ENCODE assay signal across 1 cellular context in genomic region chr2:240565267-240566202, GRCh38.
TF ChIP-seq lines count a peak whose summit lies in the region.

No MANE protein-coding gene starts in this region.

TF ChIP-seq in HepG2, 621 proteins besides CTCF, POLR2A, EP300 and RAD21 (continued from another document and continues in another):
- TF ChIP-seq HIC2 (CRISPR knock-in tag; IDR thresholded peaks at IDR 0.05; ENCODE audit: low read depth) (peak; percentile 73), LRRFIP1 (CRISPR knock-in tag; conservative IDR thresholded peaks at IDR 0.05) (no peak), ZNF644 (CRISPR knock-in tag; IDR thresholded peaks at IDR 0.05; ENCODE audit: low read depth) (0 out of 2 replicates have a peak, but pooled peaks have one; percentile 20), MEIS1 (CRISPR knock-in tag; IDR thresholded peaks at IDR 0.05; ENCODE audit: borderline replicate concordance) (no peak), GRHL1 (CRISPR knock-in tag; conservative IDR thresholded peaks at IDR 0.05) (no peak), RARA (CRISPR knock-in tag; IDR thresholded peaks at IDR 0.05) (peak; percentile 95), KAT2B (IDR thresholded peaks at IDR 0.05; ENCODE audit: borderline replicate concordance, low read depth, low read length) (no peak), ZC3H4 (CRISPR knock-in tag; IDR thresholded peaks at IDR 0.05; ENCODE audit: borderline replicate concordance) (0 out of 2 replicates have a peak, but pooled peaks have one; percentile 67), GFI1 (CRISPR knock-in tag; IDR thresholded peaks at IDR 0.05; ENCODE audit: borderline replicate concordance) (0 out of 2 replicates have a peak, but pooled peaks have one; percentile 35), CEBPG (CRISPR knock-in tag; IDR thresholded peaks at IDR 0.05) (peak; percentile 68; the same call in 1 of the 2 replicates), RNF2 (conservative IDR thresholded peaks at IDR 0.05; ENCODE audit: low read depth) (no peak), HNRNPLL (IDR thresholded peaks at IDR 0.05; ENCODE audit: low read depth, low read length, poor library complexity, severe bottlenecking) (no peak), ZNF333 (CRISPR knock-in tag; IDR thresholded peaks at IDR 0.05; ENCODE audit: borderline replicate concordance) (peak; percentile 77; the same call in 1 of the 2 replicates), ZNF383 (CRISPR knock-in tag; IDR thresholded peaks at IDR 0.05; ENCODE audit: borderline replicate concordance) (peak; percentile 75; the same call in 1 of the 2 replicates), ZNF550 (CRISPR knock-in tag; IDR thresholded peaks at IDR 0.05; ENCODE audit: borderline replicate concordance) (no peak), POLR2G (IDR thresholded peaks at IDR 0.05; ENCODE audit: low read depth, low read length) (peak; percentile 91), ZNF160 (CRISPR knock-in tag; IDR thresholded peaks at IDR 0.05) (no peak), ZZZ3 (CRISPR knock-in tag; IDR thresholded peaks at IDR 0.05; ENCODE audit: borderline replicate concordance) (0 out of 2 replicates have a peak, but pooled peaks have one; percentile 25), ETV5 (CRISPR knock-in tag; IDR thresholded peaks at IDR 0.05; ENCODE audit: borderline replicate concordance) (peak; percentile 89), TP53 (CRISPR knock-in tag; conservative IDR thresholded peaks at IDR 0.05) (0 out of 2 replicates have a peak, but pooled peaks have one; percentile 20), FOSL2 (CRISPR knock-in tag; IDR thresholded peaks at IDR 0.05) (peak; percentile 98), FOXA3 (CRISPR knock-in tag; IDR thresholded peaks at IDR 0.05) (peak; percentile 37), HMGXB3 (CRISPR knock-in tag; IDR thresholded peaks at IDR 0.05; ENCODE audit: borderline replicate concordance) (peak; percentile 1; the same call in 1 of the 2 replicates), RORA (CRISPR knock-in tag; IDR thresholded peaks at IDR 0.05) (no peak), ZNF18 (CRISPR knock-in tag; IDR thresholded peaks at IDR 0.05; ENCODE audit: insufficient replicate concordance) (no peak), RXRA (CRISPR knock-in tag; IDR thresholded peaks at IDR 0.05) (peak; percentile 81), ZNF232 (CRISPR knock-in tag; IDR thresholded peaks at IDR 0.05; ENCODE audit: borderline replicate concordance) (0 out of 2 replicates have a peak, but pooled peaks have one; percentile 32), GTF2F1 (IDR thresholded peaks at IDR 0.05; ENCODE audit: low read length) (no peak), HNRNPH1 (optimal IDR thresholded peaks at IDR 0.05; ENCODE audit: low read depth, low read length) (peak; percentile 43), ZFP36L1 (CRISPR knock-in tag; IDR thresholded peaks at IDR 0.05) (peak; percentile 69; the same call in 1 of the 2 replicates), NRL (CRISPR knock-in tag; IDR thresholded peaks at IDR 0.05; ENCODE audit: borderline replicate concordance) (peak; percentile 80), MEF2D (CRISPR knock-in tag; IDR thresholded peaks at IDR 0.05) (peak; percentile 21; the same call in 1 of the 2 replicates), ZNF639 (CRISPR knock-in tag; conservative IDR thresholded peaks at IDR 0.05) (0 out of 2 replicates have a peak, but pooled peaks have one; percentile 32), ZNF891 (CRISPR knock-in tag; IDR thresholded peaks at IDR 0.05) (peak; percentile 74), HOXA3 (CRISPR knock-in tag; IDR thresholded peaks at IDR 0.05) (peak; percentile 36; the same call in 1 of the 2 replicates), ZNF431 (CRISPR knock-in tag; IDR thresholded peaks at IDR 0.05; ENCODE audit: borderline replicate concordance, low read depth) (no peak; the same call in 1 of the 2 replicates), ZNF274 (CRISPR knock-in tag; IDR thresholded peaks at IDR 0.05) (0 out of 2 replicates have a peak, but pooled peaks have one; percentile 30), PHF21A (CRISPR knock-in tag; IDR thresholded peaks at IDR 0.05) (peak; percentile 32; the same call in 1 of the 2 replicates), KDM2A (CRISPR knock-in tag; IDR thresholded peaks at IDR 0.05; ENCODE audit: borderline replicate concordance, low read depth) (peak; percentile 92), KAT7 (CRISPR knock-in tag; IDR thresholded peaks at IDR 0.05; ENCODE audit: borderline replicate concordance) (peak; percentile 85; the same call in 1 of the 2 replicates), ZSCAN20 (CRISPR knock-in tag; IDR thresholded peaks at IDR 0.05; ENCODE audit: borderline replicate concordance) (no peak), CENPBD1 (CRISPR knock-in tag; IDR thresholded peaks at IDR 0.05; ENCODE audit: borderline replicate concordance, low read depth) (no peak), ZFP1 (CRISPR knock-in tag; IDR thresholded peaks at IDR 0.05) (0 out of 2 replicates have a peak, but pooled peaks have one; percentile 33), ZNF788 (CRISPR knock-in tag; IDR thresholded peaks at IDR 0.05; ENCODE audit: borderline replicate concordance) (peak; percentile 57; the same call in 1 of the 2 replicates), IRF9 (CRISPR knock-in tag; IDR thresholded peaks at IDR 0.05; ENCODE audit: borderline replicate concordance) (peak; percentile 76; the same call in 1 of the 2 replicates), ZNF790 (CRISPR knock-in tag; IDR thresholded peaks at IDR 0.05; ENCODE audit: borderline replicate concordance) (no peak), FOXA1 (IDR thresholded peaks at IDR 0.05) (no peak), FOXA1 (CRISPR knock-in tag; IDR thresholded peaks at IDR 0.05) (peak; percentile 50), ZNF543 (CRISPR knock-in tag; IDR thresholded peaks at IDR 0.05) (peak; percentile 79), CREB1 (IDR thresholded peaks at IDR 0.05) (0 out of 2 replicates have a peak, but pooled peaks have one; percentile 13), CREB1 (CRISPR knock-in tag; IDR thresholded peaks at IDR 0.05) (no peak), DPF2 (CRISPR knock-in tag; IDR thresholded peaks at IDR 0.05; ENCODE audit: borderline replicate concordance, low read depth) (peak; percentile 40; the same call in 1 of the 2 replicates)
